In genomic region chr21:31659286-31660133, GRCh38 we compare ENCODE assay signal across 8 cellular contexts. TPM values are rescaled to one million over a fixed set of nuclear protein-coding genes. Genes with fewer than 3 reads are reported as not detected.
DNase-seq lines count a peak whose midpoint lies in the region; ATAC-seq and TF ChIP-seq lines count a peak whose summit lies in the region.

Gene SOD1 (plus strand): TSS chr21:31659693. CDS start chr21:31659770, 77 bp downstream.

- H3K9me3 ChIP-seq in osteoblast (ENCODE audit: low read depth, low read length) (no peaks in the 10 kb centered on the region), testis (no peaks in the 10 kb centered on the region)

- H2AFZ ChIP-seq in osteoblast (ENCODE audit: low read length): peak within 1 kb of the TSS; percentile 91

- peak; percentile 93 for ATAC-seq in HG02678 (IDR thresholded peaks at IDR 0.05; ENCODE audit: unreplicated experiment)

- H3K27me3 ChIP-seq in osteoblast (ENCODE audit: insufficient read depth, low read length) (no peaks in the 10 kb centered on the region), testis (no peaks in the 10 kb centered on the region)

- H3K4me3 Mint-ChIP-seq in activated naive CD8-positive, alpha-beta T cell: peak within 1 kb of the TSS; percentile 94
- H3K4me3 Mint-ChIP-seq in glutamatergic neuron (ENCODE audit: unreplicated experiment): peak within 1 kb of the TSS; percentile 99

- no peak for TF ChIP-seq POLR2A in testis (IDR thresholded peaks at IDR 0.05)

- peaks cover 8% of the 10 kb centered on the region for H3K36me3 Mint-ChIP-seq in activated naive CD8-positive, alpha-beta T cell
- no peaks in the 10 kb centered on the region for H3K36me3 Mint-ChIP-seq in glutamatergic neuron (ENCODE audit: unreplicated experiment)

- H3K4me2 ChIP-seq in osteoblast (ENCODE audit: insufficient read depth, low read length): peak within 1 kb of the TSS; percentile 93

- peaks cover 18% of the 10 kb centered on the region for H4K20me1 ChIP-seq in osteoblast (ENCODE audit: insufficient read depth, low read length)

- H3K27ac ChIP-seq in osteoblast (ENCODE audit: low read depth, low read length) (peak within 1 kb of the TSS; percentile 83), testis (peak within 1 kb of the TSS; percentile 61 to 92)

- no peaks in the 10 kb centered on the region for H3K27me3 Mint-ChIP-seq in activated naive CD8-positive, alpha-beta T cell
- peaks cover 7% of the 10 kb centered on the region for H3K27me3 Mint-ChIP-seq in glutamatergic neuron (ENCODE audit: unreplicated experiment)

- H3K36me3 ChIP-seq in osteoblast (ENCODE audit: insufficient read depth, low read length) (peaks cover 12% of the 10 kb centered on the region), testis (ENCODE audit: low read depth, missing control alignments) (no peaks in the 10 kb centered on the region)

- intact Hi-C loops in testis (cut with DNase I; ENCODE audit: low total_unique reads): loop anchor here (10.0 kb wide), 1 partner anchor 75 kb away; the partner anchor contains the start of gene SCAF4

- peaks cover 71% of the 10 kb centered on the region for H3K4me1 Mint-ChIP-seq in activated naive CD8-positive, alpha-beta T cell (ENCODE audit: low read depth)
- H3K4me1 Mint-ChIP-seq in glutamatergic neuron (ENCODE audit: low read depth, unreplicated experiment): peaks cover 5% of the 10 kb centered on the region

- H3K9me3 Mint-ChIP-seq in activated naive CD8-positive, alpha-beta T cell (ENCODE audit: low read depth): peaks cover 3% of the 10 kb centered on the region
- peaks cover 12% of the 10 kb centered on the region for H3K9me3 Mint-ChIP-seq in glutamatergic neuron (ENCODE audit: unreplicated experiment)

- H3K27ac Mint-ChIP-seq in activated naive CD8-positive, alpha-beta T cell: peak within 1 kb of the TSS; percentile 99
- H3K27ac Mint-ChIP-seq in glutamatergic neuron (ENCODE audit: unreplicated experiment): peak within 1 kb of the TSS; percentile 98

- DNase-seq in GM12864 (ENCODE audit: low read depth) (peak; percentile 86), NCI-H1105 treated with DMSO at 0.1 percent for 48 hours (lab: John Stamatoyannopoulos, UW) (peak; percentile 94), SKM-1 treated with dmso at 0.1 percent for 144 hours (lab: John Stamatoyannopoulos, UW; ENCODE audit: unreplicated experiment) (peak; percentile 89), glutamatergic neuron (peak; percentile 96), osteoblast (ENCODE audit: insufficient read length, low spot score, missing footprints) (peak; percentile 99), testis (peak; percentile 97)

- TF ChIP-seq CTCF in GM12864 (IDR thresholded peaks at IDR 0.05; ENCODE audit: low read depth, low read length, missing control alignments) (no peak), glutamatergic neuron (IDR thresholded peaks at IDR 0.05; ENCODE audit: partially characterized antibody, unreplicated experiment) (peak; percentile 38), osteoblast (IDR thresholded peaks at IDR 0.05; ENCODE audit: extremely low read depth, low read depth, low read length) (no peak), testis (IDR thresholded peaks at IDR 0.05) (peak in 2 of 3 experiments; percentile 17 to 20)

- 1% methylated on average over 20 to 77 of the region's 91 CpGs for WGBS in testis, 2 donors

- peaks cover 49% of the 10 kb centered on the region for H3K79me2 ChIP-seq in osteoblast (ENCODE audit: insufficient read depth, low read length)

- peaks cover 13% of the 10 kb centered on the region for H3K4me1 ChIP-seq in osteoblast (ENCODE audit: insufficient read depth, low read length)
- H3K4me1 ChIP-seq in testis: peaks cover 3% of the 10 kb centered on the region

- H3K4me3 ChIP-seq in GM12864 (ENCODE audit: low read depth, low read length) (peak within 1 kb of the TSS; percentile 82), osteoblast (ENCODE audit: insufficient read depth, low read length) (peak within 1 kb of the TSS; percentile 88), testis (peak within 1 kb of the TSS; percentile 66 to 94)

RNA-seq across cellular contexts. Expression of gene SOD1, which starts in this region (rescaled TPM):
- total RNA-seq in glutamatergic neuron (ENCODE audit: unreplicated experiment): 93.7 TPM
- total RNA-seq in osteoblast: 187 and 207 TPM in 2 replicates
- total RNA-seq in testis: 100 to 1,000 TPM; 135 to 170 TPM
- polyA plus RNA-seq in testis (ENCODE audit: insufficient read depth, low read depth, low replicate concordance): 265 TPM

Comparison
In these comparisons a context has a peak if more than half of its experiments do, and no peak if none do; other contexts are left out.
1. Peak in every context shown above with its lines: DNase-seq, ATAC-seq, H3K4me3 ChIP-seq and H3K27ac ChIP-seq.
2. CTCF ChIP-seq: peak in glutamatergic neuron (single experiment) and testis (2 of 3); none in GM12864 (single experiment) and osteoblast (single experiment).